Comparison of ENCODE assay signal across 1 cellular context in the genomic region with DNA sequence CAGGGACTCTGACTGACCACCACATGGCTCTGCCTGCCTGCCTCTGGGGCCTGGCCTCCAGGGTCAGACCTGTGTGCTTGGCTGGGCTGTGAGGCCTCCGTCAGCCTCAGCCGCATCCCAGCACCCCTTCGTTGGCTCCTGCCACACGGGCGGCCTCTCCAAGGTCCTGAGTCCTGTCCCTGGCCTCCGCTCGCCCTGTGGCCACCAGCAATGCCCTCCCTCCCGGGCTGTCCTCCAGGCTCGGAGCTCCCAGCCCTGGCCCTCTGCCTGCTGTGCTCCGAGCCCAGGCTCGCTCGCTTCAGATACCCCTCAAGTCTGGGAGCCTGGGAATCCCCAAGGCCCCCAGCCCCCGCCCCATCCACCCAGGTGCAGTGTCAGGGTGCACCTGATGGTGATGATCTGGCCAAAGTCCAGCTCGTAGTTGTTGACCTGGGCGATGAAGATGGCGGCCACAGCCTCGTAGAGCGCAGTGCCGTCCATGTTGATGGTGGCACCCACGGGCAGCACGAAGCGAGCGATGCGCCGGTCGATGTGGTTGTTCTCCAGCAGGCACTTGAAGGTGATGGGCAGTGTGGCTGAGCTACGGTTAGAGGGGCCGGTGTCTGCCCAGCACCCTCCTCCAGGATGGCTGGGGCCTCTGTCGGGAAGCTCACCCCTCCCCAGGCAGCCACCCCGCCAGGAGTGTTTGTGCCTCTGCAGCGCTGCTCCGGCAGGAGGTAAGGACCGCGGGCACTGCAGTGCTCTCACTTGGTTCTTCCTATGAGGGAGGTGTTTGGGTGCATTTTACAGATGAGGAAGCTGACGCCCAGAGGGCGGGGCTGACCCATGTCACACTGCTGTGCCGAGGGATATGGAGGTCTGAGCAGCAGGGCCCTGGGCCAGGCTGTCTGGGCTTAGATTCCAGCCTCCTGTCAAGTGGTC.
TF ChIP-seq lines count a peak whose summit lies in the region.

No MANE protein-coding gene starts in this region.

TF ChIP-seq in HepG2, 621 proteins besides CTCF, POLR2A, EP300 and RAD21 (continued from another document and continues in another):
- TF ChIP-seq ZNF383 (CRISPR knock-in tag; IDR thresholded peaks at IDR 0.05; ENCODE audit: borderline replicate concordance), result no peak
- no peak for TF ChIP-seq SP140L (CRISPR knock-in tag; IDR thresholded peaks at IDR 0.05; ENCODE audit: borderline replicate concordance)
- TF ChIP-seq ZNF788 (CRISPR knock-in tag; IDR thresholded peaks at IDR 0.05; ENCODE audit: borderline replicate concordance), result no peak
- no peak for TF ChIP-seq NR2C2 (CRISPR knock-in tag; IDR thresholded peaks at IDR 0.05; ENCODE audit: borderline replicate concordance)
- no peak for TF ChIP-seq ZNF75D (CRISPR knock-in tag; IDR thresholded peaks at IDR 0.05; ENCODE audit: borderline replicate concordance)
- TF ChIP-seq MAFG (CRISPR knock-in tag; IDR thresholded peaks at IDR 0.05), result peak; percentile 58; the same call in 1 of the 2 replicates
- TF ChIP-seq CCAR2 (optimal IDR thresholded peaks at IDR 0.05; ENCODE audit: low read depth, low read length), result no peak
- TF ChIP-seq, protein P1, sequence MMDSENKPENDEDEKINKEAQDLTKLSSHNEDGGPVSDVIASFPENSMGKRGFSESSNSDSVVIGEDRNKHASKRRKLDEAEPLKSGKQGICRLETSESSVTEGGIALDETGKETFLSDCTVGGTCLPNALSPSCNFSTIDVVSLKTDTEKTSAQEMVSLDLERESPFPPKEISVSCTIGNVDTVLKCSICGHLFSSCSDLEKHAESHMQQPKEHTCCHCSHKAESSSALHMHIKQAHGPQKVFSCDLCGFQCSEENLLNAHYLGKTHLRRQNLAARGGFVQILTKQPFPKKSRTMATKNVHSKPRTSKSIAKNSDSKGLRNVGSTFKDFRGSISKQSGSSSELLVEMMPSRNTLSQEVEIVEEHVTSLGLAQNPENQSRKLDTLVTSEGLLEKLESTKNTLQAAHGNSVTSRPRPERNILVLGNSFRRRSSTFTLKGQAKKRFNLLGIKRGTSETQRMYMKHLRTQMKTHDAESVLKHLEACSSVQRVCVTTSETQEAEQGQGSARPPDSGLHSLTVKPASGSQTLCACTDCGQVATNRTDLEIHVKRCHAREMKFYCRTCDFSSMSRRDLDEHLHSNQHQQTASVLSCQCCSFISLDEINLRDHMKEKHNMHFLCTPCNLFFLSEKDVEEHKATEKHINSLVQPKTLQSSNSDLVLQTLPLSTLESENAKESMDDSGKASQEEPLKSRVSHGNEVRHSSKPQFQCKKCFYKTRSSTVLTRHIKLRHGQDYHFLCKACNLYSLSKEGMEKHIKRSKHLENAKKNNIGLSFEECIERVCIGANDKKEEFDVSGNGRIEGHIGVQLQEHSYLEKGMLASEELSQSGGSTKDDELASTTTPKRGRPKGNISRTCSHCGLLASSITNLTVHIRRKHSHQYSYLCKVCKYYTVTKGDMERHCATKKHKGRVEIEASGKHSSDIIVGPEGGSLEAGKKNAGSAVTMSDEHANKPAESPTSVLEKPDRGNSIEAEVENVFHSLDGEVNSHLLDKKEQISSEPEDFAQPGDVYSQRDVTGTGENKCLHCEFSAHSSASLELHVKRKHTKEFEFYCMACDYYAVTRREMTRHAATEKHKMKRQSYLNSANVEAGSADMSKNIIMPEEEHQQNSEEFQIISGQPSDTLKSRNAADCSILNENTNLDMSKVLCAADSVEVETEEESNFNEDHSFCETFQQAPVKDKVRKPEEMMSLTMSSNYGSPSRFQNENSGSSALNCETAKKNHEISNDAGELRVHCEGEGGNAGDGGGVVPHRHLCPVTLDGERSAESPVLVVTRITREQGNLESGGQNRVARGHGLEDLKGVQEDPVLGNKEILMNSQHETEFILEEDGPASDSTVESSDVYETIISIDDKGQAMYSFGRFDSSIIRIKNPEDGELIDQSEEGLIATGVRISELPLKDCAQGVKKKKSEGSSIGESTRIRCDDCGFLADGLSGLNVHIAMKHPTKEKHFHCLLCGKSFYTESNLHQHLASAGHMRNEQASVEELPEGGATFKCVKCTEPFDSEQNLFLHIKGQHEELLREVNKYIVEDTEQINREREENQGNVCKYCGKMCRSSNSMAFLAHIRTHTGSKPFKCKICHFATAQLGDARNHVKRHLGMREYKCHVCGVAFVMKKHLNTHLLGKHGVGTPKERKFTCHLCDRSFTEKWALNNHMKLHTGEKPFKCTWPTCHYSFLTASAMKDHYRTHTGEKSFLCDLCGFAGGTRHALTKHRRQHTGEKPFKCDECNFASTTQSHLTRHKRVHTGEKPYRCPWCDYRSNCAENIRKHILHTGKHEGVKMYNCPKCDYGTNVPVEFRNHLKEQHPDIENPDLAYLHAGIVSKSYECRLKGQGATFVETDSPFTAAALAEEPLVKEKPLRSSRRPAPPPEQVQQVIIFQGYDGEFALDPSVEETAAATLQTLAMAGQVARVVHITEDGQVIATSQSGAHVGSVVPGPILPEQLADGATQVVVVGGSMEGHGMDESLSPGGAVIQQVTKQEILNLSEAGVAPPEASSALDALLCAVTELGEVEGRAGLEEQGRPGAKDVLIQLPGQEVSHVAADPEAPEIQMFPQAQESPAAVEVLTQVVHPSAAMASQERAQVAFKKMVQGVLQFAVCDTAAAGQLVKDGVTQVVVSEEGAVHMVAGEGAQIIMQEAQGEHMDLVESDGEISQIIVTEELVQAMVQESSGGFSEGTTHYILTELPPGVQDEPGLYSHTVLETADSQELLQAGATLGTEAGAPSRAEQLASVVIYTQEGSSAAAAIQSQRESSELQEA (CRISPR knock-in tag; IDR thresholded peaks at IDR 0.05; ENCODE audit: not compliant biosample characterization), result peak; percentile 69
- TF ChIP-seq ZBTB20 (CRISPR knock-in tag; IDR thresholded peaks at IDR 0.05; ENCODE audit: borderline replicate concordance, low read depth), result peak; percentile 23; the same call in 1 of the 2 replicates
- TF ChIP-seq, protein P2, sequence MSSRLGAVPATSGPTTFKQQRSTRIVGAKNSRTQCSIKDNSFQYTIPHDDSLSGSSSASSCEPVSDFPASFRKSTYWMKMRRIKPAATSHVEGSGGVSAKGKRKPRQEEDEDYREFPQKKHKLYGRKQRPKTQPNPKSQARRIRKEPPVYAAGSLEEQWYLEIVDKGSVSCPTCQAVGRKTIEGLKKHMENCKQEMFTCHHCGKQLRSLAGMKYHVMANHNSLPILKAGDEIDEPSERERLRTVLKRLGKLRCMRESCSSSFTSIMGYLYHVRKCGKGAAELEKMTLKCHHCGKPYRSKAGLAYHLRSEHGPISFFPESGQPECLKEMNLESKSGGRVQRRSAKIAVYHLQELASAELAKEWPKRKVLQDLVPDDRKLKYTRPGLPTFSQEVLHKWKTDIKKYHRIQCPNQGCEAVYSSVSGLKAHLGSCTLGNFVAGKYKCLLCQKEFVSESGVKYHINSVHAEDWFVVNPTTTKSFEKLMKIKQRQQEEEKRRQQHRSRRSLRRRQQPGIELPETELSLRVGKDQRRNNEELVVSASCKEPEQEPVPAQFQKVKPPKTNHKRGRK (CRISPR knock-in tag; IDR thresholded peaks at IDR 0.05), result no peak
- no peak for TF ChIP-seq KDM2A (CRISPR knock-in tag; IDR thresholded peaks at IDR 0.05; ENCODE audit: borderline replicate concordance, low read depth)
- TF ChIP-seq, protein P3, sequence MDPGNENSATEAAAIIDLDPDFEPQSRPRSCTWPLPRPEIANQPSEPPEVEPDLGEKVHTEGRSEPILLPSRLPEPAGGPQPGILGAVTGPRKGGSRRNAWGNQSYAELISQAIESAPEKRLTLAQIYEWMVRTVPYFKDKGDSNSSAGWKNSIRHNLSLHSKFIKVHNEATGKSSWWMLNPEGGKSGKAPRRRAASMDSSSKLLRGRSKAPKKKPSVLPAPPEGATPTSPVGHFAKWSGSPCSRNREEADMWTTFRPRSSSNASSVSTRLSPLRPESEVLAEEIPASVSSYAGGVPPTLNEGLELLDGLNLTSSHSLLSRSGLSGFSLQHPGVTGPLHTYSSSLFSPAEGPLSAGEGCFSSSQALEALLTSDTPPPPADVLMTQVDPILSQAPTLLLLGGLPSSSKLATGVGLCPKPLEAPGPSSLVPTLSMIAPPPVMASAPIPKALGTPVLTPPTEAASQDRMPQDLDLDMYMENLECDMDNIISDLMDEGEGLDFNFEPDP (CRISPR knock-in tag; conservative IDR thresholded peaks at IDR 0.05), result no peak
- TF ChIP-seq U2AF1 (optimal IDR thresholded peaks at IDR 0.05; ENCODE audit: low read depth, low read length), result no peak
- TF ChIP-seq TBX2 (CRISPR knock-in tag; IDR thresholded peaks at IDR 0.05; ENCODE audit: borderline replicate concordance), result peak; percentile 7; the same call in 1 of the 2 replicates
- TF ChIP-seq, protein P4, sequence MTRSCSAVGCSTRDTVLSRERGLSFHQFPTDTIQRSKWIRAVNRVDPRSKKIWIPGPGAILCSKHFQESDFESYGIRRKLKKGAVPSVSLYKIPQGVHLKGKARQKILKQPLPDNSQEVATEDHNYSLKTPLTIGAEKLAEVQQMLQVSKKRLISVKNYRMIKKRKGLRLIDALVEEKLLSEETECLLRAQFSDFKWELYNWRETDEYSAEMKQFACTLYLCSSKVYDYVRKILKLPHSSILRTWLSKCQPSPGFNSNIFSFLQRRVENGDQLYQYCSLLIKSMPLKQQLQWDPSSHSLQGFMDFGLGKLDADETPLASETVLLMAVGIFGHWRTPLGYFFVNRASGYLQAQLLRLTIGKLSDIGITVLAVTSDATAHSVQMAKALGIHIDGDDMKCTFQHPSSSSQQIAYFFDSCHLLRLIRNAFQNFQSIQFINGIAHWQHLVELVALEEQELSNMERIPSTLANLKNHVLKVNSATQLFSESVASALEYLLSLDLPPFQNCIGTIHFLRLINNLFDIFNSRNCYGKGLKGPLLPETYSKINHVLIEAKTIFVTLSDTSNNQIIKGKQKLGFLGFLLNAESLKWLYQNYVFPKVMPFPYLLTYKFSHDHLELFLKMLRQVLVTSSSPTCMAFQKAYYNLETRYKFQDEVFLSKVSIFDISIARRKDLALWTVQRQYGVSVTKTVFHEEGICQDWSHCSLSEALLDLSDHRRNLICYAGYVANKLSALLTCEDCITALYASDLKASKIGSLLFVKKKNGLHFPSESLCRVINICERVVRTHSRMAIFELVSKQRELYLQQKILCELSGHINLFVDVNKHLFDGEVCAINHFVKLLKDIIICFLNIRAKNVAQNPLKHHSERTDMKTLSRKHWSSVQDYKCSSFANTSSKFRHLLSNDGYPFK (CRISPR knock-in tag; IDR thresholded peaks at IDR 0.05; ENCODE audit: borderline replicate concordance), result no peak
- no peak for TF ChIP-seq MBD4 (IDR thresholded peaks at IDR 0.05; ENCODE audit: borderline replicate concordance, low read length)
- TF ChIP-seq PHF21A (CRISPR knock-in tag; IDR thresholded peaks at IDR 0.05), result no peak
- no peak for TF ChIP-seq ZNF446 (CRISPR knock-in tag; IDR thresholded peaks at IDR 0.05)
- TF ChIP-seq, protein P5, sequence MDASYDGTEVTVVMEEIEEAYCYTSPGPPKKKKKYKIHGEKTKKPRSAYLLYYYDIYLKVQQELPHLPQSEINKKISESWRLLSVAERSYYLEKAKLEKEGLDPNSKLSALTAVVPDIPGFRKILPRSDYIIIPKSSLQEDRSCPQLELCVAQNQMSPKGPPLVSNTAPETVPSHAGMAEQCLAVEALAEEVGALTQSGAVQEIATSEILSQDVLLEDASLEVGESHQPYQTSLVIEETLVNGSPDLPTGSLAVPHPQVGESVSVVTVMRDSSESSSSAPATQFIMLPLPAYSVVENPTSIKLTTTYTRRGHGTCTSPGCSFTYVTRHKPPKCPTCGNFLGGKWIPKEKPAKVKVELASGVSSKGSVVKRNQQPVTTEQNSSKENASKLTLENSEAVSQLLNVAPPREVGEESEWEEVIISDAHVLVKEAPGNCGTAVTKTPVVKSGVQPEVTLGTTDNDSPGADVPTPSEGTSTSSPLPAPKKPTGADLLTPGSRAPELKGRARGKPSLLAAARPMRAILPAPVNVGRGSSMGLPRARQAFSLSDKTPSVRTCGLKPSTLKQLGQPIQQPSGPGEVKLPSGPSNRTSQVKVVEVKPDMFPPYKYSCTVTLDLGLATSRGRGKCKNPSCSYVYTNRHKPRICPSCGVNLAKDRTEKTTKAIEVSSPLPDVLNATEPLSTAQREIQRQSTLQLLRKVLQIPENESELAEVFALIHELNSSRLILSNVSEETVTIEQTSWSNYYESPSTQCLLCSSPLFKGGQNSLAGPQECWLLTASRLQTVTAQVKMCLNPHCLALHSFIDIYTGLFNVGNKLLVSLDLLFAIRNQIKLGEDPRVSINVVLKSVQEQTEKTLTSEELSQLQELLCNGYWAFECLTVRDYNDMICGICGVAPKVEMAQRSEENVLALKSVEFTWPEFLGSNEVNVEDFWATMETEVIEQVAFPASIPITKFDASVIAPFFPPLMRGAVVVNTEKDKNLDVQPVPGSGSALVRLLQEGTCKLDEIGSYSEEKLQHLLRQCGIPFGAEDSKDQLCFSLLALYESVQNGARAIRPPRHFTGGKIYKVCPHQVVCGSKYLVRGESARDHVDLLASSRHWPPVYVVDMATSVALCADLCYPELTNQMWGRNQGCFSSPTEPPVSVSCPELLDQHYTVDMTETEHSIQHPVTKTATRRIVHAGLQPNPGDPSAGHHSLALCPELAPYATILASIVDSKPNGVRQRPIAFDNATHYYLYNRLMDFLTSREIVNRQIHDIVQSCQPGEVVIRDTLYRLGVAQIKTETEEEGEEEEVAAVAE (CRISPR knock-in tag; IDR thresholded peaks at IDR 0.05; ENCODE audit: borderline replicate concordance), result no peak
- TF ChIP-seq, protein P6, sequence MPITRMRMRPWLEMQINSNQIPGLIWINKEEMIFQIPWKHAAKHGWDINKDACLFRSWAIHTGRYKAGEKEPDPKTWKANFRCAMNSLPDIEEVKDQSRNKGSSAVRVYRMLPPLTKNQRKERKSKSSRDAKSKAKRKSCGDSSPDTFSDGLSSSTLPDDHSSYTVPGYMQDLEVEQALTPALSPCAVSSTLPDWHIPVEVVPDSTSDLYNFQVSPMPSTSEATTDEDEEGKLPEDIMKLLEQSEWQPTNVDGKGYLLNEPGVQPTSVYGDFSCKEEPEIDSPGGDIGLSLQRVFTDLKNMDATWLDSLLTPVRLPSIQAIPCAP (CRISPR knock-in tag; IDR thresholded peaks at IDR 0.05; ENCODE audit: low read depth), result no peak
- no peak for TF ChIP-seq ZNF615 (CRISPR knock-in tag; IDR thresholded peaks at IDR 0.05; ENCODE audit: borderline replicate concordance)
- TF ChIP-seq, protein P7, sequence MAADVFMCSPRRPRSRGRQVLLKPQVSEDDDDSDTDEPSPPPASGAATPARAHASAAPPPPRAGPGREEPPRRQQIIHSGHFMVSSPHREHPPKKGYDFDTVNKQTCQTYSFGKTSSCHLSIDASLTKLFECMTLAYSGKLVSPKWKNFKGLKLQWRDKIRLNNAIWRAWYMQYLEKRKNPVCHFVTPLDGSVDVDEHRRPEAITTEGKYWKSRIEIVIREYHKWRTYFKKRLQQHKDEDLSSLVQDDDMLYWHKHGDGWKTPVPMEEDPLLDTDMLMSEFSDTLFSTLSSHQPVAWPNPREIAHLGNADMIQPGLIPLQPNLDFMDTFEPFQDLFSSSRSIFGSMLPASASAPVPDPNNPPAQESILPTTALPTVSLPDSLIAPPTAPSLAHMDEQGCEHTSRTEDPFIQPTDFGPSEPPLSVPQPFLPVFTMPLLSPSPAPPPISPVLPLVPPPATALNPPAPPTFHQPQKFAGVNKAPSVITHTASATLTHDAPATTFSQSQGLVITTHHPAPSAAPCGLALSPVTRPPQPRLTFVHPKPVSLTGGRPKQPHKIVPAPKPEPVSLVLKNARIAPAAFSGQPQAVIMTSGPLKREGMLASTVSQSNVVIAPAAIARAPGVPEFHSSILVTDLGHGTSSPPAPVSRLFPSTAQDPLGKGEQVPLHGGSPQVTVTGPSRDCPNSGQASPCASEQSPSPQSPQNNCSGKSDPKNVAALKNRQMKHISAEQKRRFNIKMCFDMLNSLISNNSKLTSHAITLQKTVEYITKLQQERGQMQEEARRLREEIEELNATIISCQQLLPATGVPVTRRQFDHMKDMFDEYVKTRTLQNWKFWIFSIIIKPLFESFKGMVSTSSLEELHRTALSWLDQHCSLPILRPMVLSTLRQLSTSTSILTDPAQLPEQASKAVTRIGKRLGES (CRISPR knock-in tag; IDR thresholded peaks at IDR 0.05; ENCODE audit: borderline replicate concordance), result no peak
- no peak for TF ChIP-seq HOXA5 (CRISPR knock-in tag; IDR thresholded peaks at IDR 0.05)
- TF ChIP-seq SRSF1 (optimal IDR thresholded peaks at IDR 0.05; ENCODE audit: low read depth, low read length), result no peak
- no peak for TF ChIP-seq BRD4 (CRISPR knock-in tag; IDR thresholded peaks at IDR 0.05)
